Comparison of ENCODE assay signal across 8 cellular contexts in the genomic region with DNA sequence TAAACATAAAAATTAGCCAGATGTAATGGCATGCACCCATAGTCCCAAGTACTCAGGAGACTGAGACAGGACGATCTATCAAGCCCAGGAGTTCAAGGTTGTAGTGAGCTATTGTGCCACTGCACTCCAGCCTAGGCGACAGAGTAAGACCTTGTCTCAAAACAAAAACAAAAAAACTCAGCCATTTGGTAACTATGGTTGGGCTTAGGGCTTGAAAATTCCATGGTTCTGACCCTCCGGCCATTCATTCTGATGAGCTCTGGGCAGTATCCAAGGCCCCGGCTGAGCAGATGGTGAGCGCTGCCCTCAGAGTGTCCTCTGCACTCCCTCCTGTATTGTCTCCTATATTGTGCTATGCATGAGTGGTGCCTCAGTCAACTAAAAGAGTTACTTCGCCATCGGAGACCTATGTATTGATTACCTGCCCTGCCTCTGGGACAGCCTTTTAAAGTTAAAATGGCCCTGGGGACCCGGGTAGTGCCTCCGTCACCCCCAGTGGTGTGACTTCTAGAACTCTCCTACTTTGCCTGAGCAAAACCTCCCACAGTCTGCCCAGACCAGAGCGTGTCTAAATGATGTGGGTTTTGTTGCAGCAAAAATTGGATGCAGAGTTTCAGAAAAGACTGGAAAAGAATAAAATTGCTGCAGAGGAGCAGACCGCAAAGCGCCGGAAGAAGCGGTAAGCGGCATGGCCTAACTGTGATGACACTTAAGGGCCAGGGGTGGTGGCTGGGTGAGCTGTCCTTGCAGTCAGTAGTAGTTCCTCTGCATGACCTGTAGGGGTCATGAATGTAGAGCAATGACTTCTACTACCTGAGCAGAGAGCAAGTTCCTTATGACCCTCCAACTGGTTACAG. TPM values are rescaled to one million over a fixed set of nuclear protein-coding genes. Genes with fewer than 3 reads are reported as not detected.
DNase-seq lines count a peak whose midpoint lies in the region; ATAC-seq and TF ChIP-seq lines count a peak whose summit lies in the region.

No MANE protein-coding gene starts in this region.

- no peaks in the 10 kb centered on the region for H3K27me3 Mint-ChIP-seq in activated CD4-positive, alpha-beta memory T cell treated with anti-CD3 and anti-CD28 coated beads for 36 hours

- TF ChIP-seq CTCF in esophagus squamous epithelium (IDR thresholded peaks at IDR 0.05) (peak; percentile 37 to 68 (median 58)), neutrophil (IDR thresholded peaks at IDR 0.05) (peak; percentile 95)

- no peak overlapping the region for H3K4me3 Mint-ChIP-seq in activated CD4-positive, alpha-beta memory T cell treated with anti-CD3 and anti-CD28 coated beads for 36 hours

- POLR2A ChIA-PET in activated CD4-positive, alpha-beta memory T cell treated with anti-CD3 and anti-CD28 coated beads for 36 hours (lab: Charles Lee) = no interaction called here

- intact Hi-C loops in activated CD4-positive, alpha-beta memory T cell treated with anti-CD3 and anti-CD28 coated beads for 36 hours (cut with micrococcal nuclease) = loop anchor here (2.0 to 5.0 kb wide), 2 partner anchors 47 to 63 kb away; no protein-coding TSS in a partner anchor
- intact Hi-C loops in esophagus squamous epithelium (cut with DNase I) = no loop called here

- H3K9me3 Mint-ChIP-seq in activated CD4-positive, alpha-beta memory T cell treated with anti-CD3 and anti-CD28 coated beads for 36 hours = no peaks in the 10 kb centered on the region

- H3K4me1 Mint-ChIP-seq in activated CD4-positive, alpha-beta memory T cell treated with anti-CD3 and anti-CD28 coated beads for 36 hours (ENCODE audit: low read depth) = peaks cover 6% of the 10 kb centered on the region

- H3K4me3 ChIP-seq in esophagus squamous epithelium = no peak overlapping the region
- H3K4me3 ChIP-seq in neutrophil (ENCODE audit: low read depth in 1 of 2, low read length in 1 of 2) = peak overlapping the region in 1 of 2 experiments; percentile 1

- H3K4me1 ChIP-seq in esophagus squamous epithelium (no peaks in the 10 kb centered on the region), neutrophil (ENCODE audit: control insufficient read depth in 1 of 2, insufficient read depth in 1 of 2, low read depth in 1 of 2, low read length in 1 of 2) (peaks cover 16 to 20% of the 10 kb centered on the region in 2 experiments)

- TF ChIP-seq POLR2A in esophagus squamous epithelium (IDR thresholded peaks at IDR 0.05) = no peak

- H3K27me3 ChIP-seq in esophagus squamous epithelium (no peaks in the 10 kb centered on the region), neutrophil (no peaks in the 10 kb centered on the region)

- CTCF ChIA-PET in activated CD4-positive, alpha-beta memory T cell treated with anti-CD3 and anti-CD28 coated beads for 36 hours (lab: Charles Lee) = interaction anchor here (0.6 to 2.9 kb wide), 17 partner anchors 9 to 63 kb away, joined by 3 to 26 read pairs (median 6); a partner anchor contains a TSS

- no peak overlapping the region for H3K27ac Mint-ChIP-seq in activated CD4-positive, alpha-beta memory T cell treated with anti-CD3 and anti-CD28 coated beads for 36 hours

- H3K36me3 Mint-ChIP-seq in activated CD4-positive, alpha-beta memory T cell treated with anti-CD3 and anti-CD28 coated beads for 36 hours = peaks cover 50% of the 10 kb centered on the region

- H3K27ac ChIP-seq in esophagus squamous epithelium = no peak overlapping the region
- H3K27ac ChIP-seq in neutrophil = peak overlapping the region; percentile 74

- H3K36me3 ChIP-seq in esophagus squamous epithelium = peaks cover 9 to 100% (median 49%) of the 10 kb centered on the region in 3 donors
- peaks cover 89% of the 10 kb centered on the region for H3K36me3 ChIP-seq in neutrophil

- 62 to 72% methylated on average over 10 to 15 of the region's 15 CpGs for WGBS in esophagus squamous epithelium, 2 donors

- H3K9me3 ChIP-seq in esophagus squamous epithelium (no peaks in the 10 kb centered on the region), neutrophil (no peaks in the 10 kb centered on the region)

- ATAC-seq in GM19395 (IDR thresholded peaks at IDR 0.05; ENCODE audit: unreplicated experiment) (peak; percentile 75), HG03342 (IDR thresholded peaks at IDR 0.05; ENCODE audit: unreplicated experiment) (peak; percentile 90)

- peak; percentile 16 for DNase-seq in DMS153 (lab: John Stamatoyannopoulos, UW)
- DNase-seq in NCI-H510A treated with DMSO at 0.1 percent for 48 hours (lab: John Stamatoyannopoulos, UW) = peak; percentile 47
- DNase-seq in activated CD4-positive, alpha-beta memory T cell treated with anti-CD3 and anti-CD28 coated beads for 36 hours = peak; percentile 61
- no peak for DNase-seq in esophagus squamous epithelium (lab: John Stamatoyannopoulos, UW)
- no peak for DNase-seq in occipital lobe (lab: John Stamatoyannopoulos, UW)

RNA-seq across cellular contexts. Expression of a gene that starts 8.1 kb away (rescaled TPM):
- total RNA-seq in activated CD4-positive, alpha-beta memory T cell treated with anti-CD3 and anti-CD28 coated beads for 36 hours = 10 to 100 TPM; 20.8 to 22.6 TPM
- total RNA-seq in esophagus squamous epithelium (10 to 100 TPM; 12.5 to 24.6 (median 16.5) TPM), occipital lobe (13.6 TPM)

RNA-seq across cellular contexts. Expression of a gene that starts 29.1 kb away (rescaled TPM):
- total RNA-seq in activated CD4-positive, alpha-beta memory T cell treated with anti-CD3 and anti-CD28 coated beads for 36 hours = 10 to 100 TPM; 28.7 to 31.5 TPM
- total RNA-seq in esophagus squamous epithelium (1 to 10 TPM in 3 of 4 donors, under 1 TPM in 1; 0.30 to 9.1 (median 5.1) TPM), occipital lobe (18.1 TPM)

RNA-seq across cellular contexts. Expression of a gene that starts 48.0 kb away (rescaled TPM):
- not detected for total RNA-seq in activated CD4-positive, alpha-beta memory T cell treated with anti-CD3 and anti-CD28 coated beads for 36 hours
- not detected for total RNA-seq in esophagus squamous epithelium
- 0.16 TPM for total RNA-seq in occipital lobe

Comparison
In these comparisons a context has a peak if more than half of its experiments do, and no peak if none do; other contexts are left out.
1. DNase-seq: peak in DMS153 (single experiment), NCI-H510A treated with DMSO at 0.1 percent for 48 hours (single experiment) and activated CD4-positive, alpha-beta memory T cell treated with anti-CD3 and anti-CD28 coated beads for 36 hours (single experiment); none in esophagus squamous epithelium (single experiment) and occipital lobe (single experiment).